ENCODE assay signal across 29 cellular contexts in the genomic region with DNA sequence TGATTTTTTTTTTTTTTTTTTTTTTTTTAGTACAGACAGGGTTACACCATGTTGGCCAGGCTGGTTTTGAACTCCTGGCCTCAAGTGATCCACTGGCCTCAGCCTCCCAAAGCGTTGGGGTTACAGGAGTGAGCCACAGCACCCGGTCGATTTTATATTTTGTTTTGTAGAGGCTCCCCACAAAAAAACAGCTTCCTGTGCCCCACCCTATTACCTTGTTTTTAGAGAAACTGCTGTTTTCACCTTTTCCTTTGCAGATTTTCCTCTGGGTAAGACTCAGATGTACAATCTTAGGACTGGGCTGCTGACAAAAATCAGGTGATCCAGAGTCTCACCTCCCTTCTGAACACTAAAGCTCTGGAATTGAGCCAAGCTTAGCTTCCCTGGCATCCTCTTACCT.
"Had no signal": no experiment of that assay in that cellular context is flagged by ENCODE, and none has a peak within 500 bp of the region (broad histone marks: within the 10 kb centered on the region; RNA-seq: fewer than 3 reads in every experiment).

No MANE protein-coding gene starts in this region.

- H3K27me3 ChIP-seq: ascending aorta, breast epithelium, cardiac muscle cell, colonic mucosa, gastrocnemius medialis, heart left ventricle had no signal

- H3K4me1 ChIP-seq: ascending aorta, breast epithelium, colonic mucosa, gastrocnemius medialis had no signal

- H3K27me3 Mint-ChIP-seq: activated CD8-positive, alpha-beta T cell treated with anti-CD3 and anti-CD28 coated beads for 36 hours; activated naive CD8-positive, alpha-beta T cell treated with anti-CD3 and anti-CD28 coated beads, Interleukin-2, amount 10 ng/mL, durations not matched to agents 7 days and 5 days; brain had no signal

- H3K36me3 ChIP-seq: ascending aorta, breast epithelium, cardiac muscle cell, colonic mucosa, gastrocnemius medialis, heart left ventricle had no signal

- H3K4me3 ChIP-seq: ascending aorta, breast epithelium, cardiac muscle cell, colonic mucosa, gastrocnemius medialis, heart left ventricle had no signal

- DNase-seq: activated CD4-positive, alpha-beta T cell treated with anti-CD3 and anti-CD28 coated beads for 36 hours; activated CD4-positive, alpha-beta T cell treated with anti-CD3 and anti-CD28 coated beads, Interleukin-2, amount 50 U/mL, for 1 hour; activated CD4-positive, alpha-beta T cell treated with anti-CD3 and anti-CD28 coated beads, Interleukin-2, amount 50 U/mL, for 48 hours; activated CD4-positive, CD25-positive, alpha-beta regulatory T cell; activated CD4-positive, CD25-positive, alpha-beta regulatory T cell treated with anti-CD3 and anti-CD28 coated beads, Interleukin-2, amount 50 U/mL, for 72 hours; activated CD8-positive, alpha-beta memory T cell treated with anti-CD3 and anti-CD28 coated beads for 24 hours; activated CD8-positive, alpha-beta T cell treated with anti-CD3 and anti-CD28 coated beads for 36 hours; activated effector memory CD4-positive, alpha-beta T cell treated with Interleukin-2 at 50 U/mL for 16 hours; activated gamma-delta T cell treated with Interleukin-2 at 50 U/mL for 16 hours; activated naive CD4-positive, alpha-beta T cell treated with Interleukin-2 at 50 U/mL for 16 hours; activated naive CD8-positive, alpha-beta T cell treated with anti-CD3 and anti-CD28 coated beads, Interleukin-2, amount 10 ng/mL, durations not matched to agents 7 days and 5 days; activated T-cell treated with anti-CD3 and anti-CD28 coated beads, Interleukin-2, amount 50 U/mL, for 4 hours; central memory CD4-positive, alpha-beta T cell; cerebellar nuclear complex; colonic mucosa; effector CD8-positive, alpha-beta T cell; endodermal cell; foreskin fibroblast; gastrocnemius medialis; glutamatergic neuron; heart left ventricle; T-helper 2 cell had no signal

- ATAC-seq: activated CD4-positive, alpha-beta T cell treated with anti-CD3 and anti-CD28 coated beads for 36 hours; activated CD8-positive, alpha-beta T cell treated with anti-CD3 and anti-CD28 coated beads for 36 hours; activated naive CD4-positive, alpha-beta T cell treated with anti-CD3 and anti-CD28 coated beads, Interleukin-2, amount 50 U/mL, for 72 hours; activated T-cell treated with anti-CD3 and anti-CD28 coated beads, Interleukin-2, amount 50 U/mL, for 4 hours; activated T-helper 17 cell treated with anti-CD3 and anti-CD28 coated beads, Interleukin-2, amount 50 U/mL, for 72 hours; esophagus mucosa; gastrocnemius medialis; heart left ventricle had no signal

- H3K27ac ChIP-seq: ascending aorta, breast epithelium, cardiac muscle cell, colonic mucosa, gastrocnemius medialis had no signal

- H3K27ac Mint-ChIP-seq: activated CD4-positive, alpha-beta T cell treated with anti-CD3 and anti-CD28 coated beads for 36 hours; activated CD8-positive, alpha-beta T cell treated with anti-CD3 and anti-CD28 coated beads for 36 hours; activated naive CD4-positive, alpha-beta T cell treated with anti-CD3 and anti-CD28 coated beads, Interleukin-2, amount 50 U/mL, for 72 hours; activated naive CD8-positive, alpha-beta T cell treated with anti-CD3 and anti-CD28 coated beads, Interleukin-2, amount 10 ng/mL, durations not matched to agents 7 days and 5 days; activated T-helper 17 cell treated with anti-CD3 and anti-CD28 coated beads, Interleukin-2, amount 50 U/mL, for 72 hours; brain; endodermal cell had no signal

- H3K4me3 Mint-ChIP-seq: activated CD4-positive, alpha-beta T cell treated with anti-CD3 and anti-CD28 coated beads for 36 hours; activated CD8-positive, alpha-beta T cell treated with anti-CD3 and anti-CD28 coated beads for 36 hours; activated naive CD8-positive, alpha-beta T cell treated with anti-CD3 and anti-CD28 coated beads, Interleukin-2, amount 10 ng/mL, durations not matched to agents 7 days and 5 days; activated T-cell treated with anti-CD3 and anti-CD28 coated beads, Interleukin-2, amount 50 U/mL, for 4 hours; activated T-helper 17 cell treated with anti-CD3 and anti-CD28 coated beads, Interleukin-2, amount 50 U/mL, for 72 hours; brain; endodermal cell had no signal

- H3K36me3 Mint-ChIP-seq: activated naive CD8-positive, alpha-beta T cell treated with anti-CD3 and anti-CD28 coated beads, Interleukin-2, amount 10 ng/mL, durations not matched to agents 7 days and 5 days had no signal

- H3K9me3 ChIP-seq: ascending aorta, breast epithelium, colonic mucosa, gastrocnemius medialis, heart left ventricle had no signal

- H3K4me1 Mint-ChIP-seq: activated naive CD8-positive, alpha-beta T cell treated with anti-CD3 and anti-CD28 coated beads, Interleukin-2, amount 10 ng/mL, durations not matched to agents 7 days and 5 days; activated T-helper 17 cell treated with anti-CD3 and anti-CD28 coated beads, Interleukin-2, amount 50 U/mL, for 72 hours had no signal
